Comparison of ENCODE assay signal across 30 cellular contexts in genomic region chr2:129469389-129469788, GRCh38.
"Had no signal": no experiment of that assay in that cellular context is flagged by ENCODE, and none has a peak within 500 bp of the region (broad histone marks: within the 10 kb centered on the region; RNA-seq: fewer than 3 reads in every experiment).

No MANE protein-coding gene starts in this region.

- H3K27ac ChIP-seq: brain microvascular endothelial cell, Peyer's patch, SK-N-MC had no signal

- H3K9me3 Mint-ChIP-seq: activated CD8-positive, alpha-beta T cell treated with anti-CD3 and anti-CD28 coated beads for 36 hours; activated naive CD4-positive, alpha-beta T cell treated with anti-CD3 and anti-CD28 coated beads, Interleukin-2, amount 50 U/mL, for 72 hours; activated naive CD8-positive, alpha-beta T cell treated with anti-CD3 and anti-CD28 coated beads, Interleukin-2, amount 50 U/mL, for 24 hours; activated T-helper 1 cell treated with anti-CD3 and anti-CD28 coated beads, Interleukin-12 subunit alpha, Interleukin-12 subunit beta, Interleukin-2, Interleukin-4 antibody, amounts not matched to agents 30 ng/mL and 10 ng/mL and 1 ng/mL, durations not matched to agents 14 hours and 24 hours and 36 hours; IgD-negative memory B cell had no signal

- H3K4me3 Mint-ChIP-seq: activated CD8-positive, alpha-beta T cell treated with anti-CD3 and anti-CD28 coated beads for 36 hours; activated naive CD8-positive, alpha-beta T cell treated with anti-CD3 and anti-CD28 coated beads, Interleukin-2, amount 50 U/mL, for 24 hours; activated T-helper 1 cell treated with anti-CD3 and anti-CD28 coated beads, Interleukin-12 subunit alpha, Interleukin-12 subunit beta, Interleukin-2, Interleukin-4 antibody, amounts not matched to agents 30 ng/mL and 10 ng/mL and 1 ng/mL, durations not matched to agents 14 hours and 24 hours and 36 hours; IgD-negative memory B cell; T-cell had no signal

- H3K36me3 Mint-ChIP-seq: activated naive CD4-positive, alpha-beta T cell treated with anti-CD3 and anti-CD28 coated beads, Interleukin-2, amount 50 U/mL, for 72 hours; T-cell had no signal

- ATAC-seq: activated CD8-positive, alpha-beta T cell treated with anti-CD3 and anti-CD28 coated beads for 36 hours; activated naive CD4-positive, alpha-beta T cell treated with anti-CD3 and anti-CD28 coated beads, Interleukin-2, amount 50 U/mL, for 72 hours; activated naive CD8-positive, alpha-beta T cell treated with anti-CD3 and anti-CD28 coated beads, Interleukin-2, amount 50 U/mL, for 24 hours; T-cell had no signal

- H3K4me1 Mint-ChIP-seq: activated naive CD8-positive, alpha-beta T cell treated with anti-CD3 and anti-CD28 coated beads, Interleukin-2, amount 50 U/mL, for 24 hours; IgD-negative memory B cell; T-cell had no signal

- DNase-seq: activated CD4-positive, alpha-beta T cell treated with anti-CD3 and anti-CD28 coated beads, Interleukin-2, amount 50 U/mL, for 1 hour; activated CD4-positive, CD25-positive, alpha-beta regulatory T cell; activated CD8-positive, alpha-beta memory T cell treated with anti-CD3 and anti-CD28 coated beads, Interleukin-2, amount 50 U/mL, for 4 hours; activated CD8-positive, alpha-beta T cell treated with anti-CD3 and anti-CD28 coated beads for 36 hours; activated effector memory CD4-positive, alpha-beta T cell treated with anti-CD3 and anti-CD28 coated beads, Interleukin-2, amount 50 U/mL, for 16 hours; activated naive CD4-positive, alpha-beta T cell treated with Interleukin-2 at 50 U/mL for 16 hours; activated naive CD8-positive, alpha-beta T cell treated with anti-CD3 and anti-CD28 coated beads, Interleukin-2, amount 50 U/mL, for 24 hours; amniotic stem cell; brain microvascular endothelial cell; KG1; MV-4-11; NCI-H1092 treated with DMSO at 0.1 percent for 48 hours; NCI-H1417 treated with DMSO at 0.1 percent for 48 hours; NCI-H1694; NCI-H2029; NCI-H345; NCI-H510A; NCI-H526 treated with DMSO at 0.1 percent for 48 hours; NCI-H82; OCI-M1; Peyer's patch; T-cell; T-helper 2 cell; T1000 had no signal

- H3K27me3 Mint-ChIP-seq: IgD-negative memory B cell, T-cell had no signal

- H3K27ac Mint-ChIP-seq: activated CD8-positive, alpha-beta T cell treated with anti-CD3 and anti-CD28 coated beads for 36 hours; activated naive CD4-positive, alpha-beta T cell treated with anti-CD3 and anti-CD28 coated beads, Interleukin-2, amount 50 U/mL, for 72 hours; activated naive CD8-positive, alpha-beta T cell treated with anti-CD3 and anti-CD28 coated beads, Interleukin-2, amount 50 U/mL, for 24 hours; activated T-helper 1 cell treated with anti-CD3 and anti-CD28 coated beads, Interleukin-12 subunit alpha, Interleukin-12 subunit beta, Interleukin-2, Interleukin-4 antibody, amounts not matched to agents 30 ng/mL and 10 ng/mL and 1 ng/mL, durations not matched to agents 14 hours and 24 hours and 36 hours; IgD-negative memory B cell; T-cell had no signal

- FAIRE-seq: astrocyte, TTC549 had no signal
